8 cellular contexts compared by ENCODE assay signal in genomic region chr4:95548738-95549245, GRCh38. TPM values are rescaled to one million over a fixed set of nuclear protein-coding genes. Genes with fewer than 3 reads are reported as not detected.
DNase-seq lines count a peak whose midpoint lies in the region; ATAC-seq, FAIRE-seq and TF ChIP-seq lines count a peak whose summit lies in the region.

Gene UNC5C (minus strand): TSS chr4:95548973.

- in situ Hi-C loops in KBM-7 (cut with MboI; ENCODE audit: low pct_unique_long_range_greater_than_20kb, low sequenced_read_pairs) = no loop called here

- no peak within 1 kb of the TSS for H3K27ac Mint-ChIP-seq in CD4-positive, alpha-beta T cell

- H3K9ac ChIP-seq in HUES6 (ENCODE audit: low read length) = peak within 1 kb of the TSS; percentile 82

- no peak within 1 kb of the TSS for H3K27ac ChIP-seq in CD4-positive, alpha-beta T cell (ENCODE audit: low read depth, low read length)
- H3K27ac ChIP-seq in HUES6 (ENCODE audit: low read depth, low read length) = no peak within 1 kb of the TSS; the same call in 1 of the 2 replicates
- peak within 1 kb of the TSS; percentile 93 to 96 for H3K27ac ChIP-seq in ascending aorta

- peaks cover 8% of the 10 kb centered on the region for H3K4me1 Mint-ChIP-seq in CD4-positive, alpha-beta T cell (ENCODE audit: low read depth)

- no peaks in the 10 kb centered on the region for H3K36me3 Mint-ChIP-seq in CD4-positive, alpha-beta T cell (ENCODE audit: low read depth)

- POLR2A ChIA-PET in CD4-positive, alpha-beta T cell (lab: Charles Lee) = no interaction called here

- peak within 1 kb of the TSS; percentile 58 for H3K4me3 Mint-ChIP-seq in CD4-positive, alpha-beta T cell

- H3K4me3 ChIP-seq in HUES6 (ENCODE audit: low read depth, low read length) (peak within 1 kb of the TSS; percentile 68), ascending aorta (peak within 1 kb of the TSS; percentile 74 to 98)

- intact Hi-C loops in CD4-positive, alpha-beta T cell (cut with DNase I, micrococcal nuclease) = no loop called here
- intact Hi-C loops in ascending aorta (cut with DNase I) = loop anchor here (2.0 to 10.0 kb wide), 6 partner anchors 16 to 1094 kb away; partner anchors contain the start of genes BMPR1B and PDLIM5
- intact Hi-C loops in posterior cingulate gyrus (cut with DNase I) = loop anchor here (2.0 to 10.0 kb wide), 3 partner anchors 36 to 382 kb away; no protein-coding TSS in a partner anchor

- no peak for TF ChIP-seq CTCF in CD4-positive, alpha-beta T cell (IDR thresholded peaks at IDR 0.05)
- peak in 2 of 3 experiments; percentile 25 to 28 for TF ChIP-seq CTCF in ascending aorta (IDR thresholded peaks at IDR 0.05)

- ATAC-seq in CD4-positive, alpha-beta T cell (ENCODE audit: poor library complexity) = no peak
- no peak for ATAC-seq in HG03378 (IDR thresholded peaks at IDR 0.05; ENCODE audit: unreplicated experiment)

- H3K27me3 Mint-ChIP-seq in CD4-positive, alpha-beta T cell = peaks cover 62% of the 10 kb centered on the region

- no peaks in the 10 kb centered on the region for H3K9me3 Mint-ChIP-seq in CD4-positive, alpha-beta T cell

- no peak for FAIRE-seq in RCC 7860 (lab: Jason Lieb, UNC)

- no peak for DNase-seq in CD4-positive, alpha-beta T cell
- peak in 1 of 2 donors; percentile 91 for DNase-seq in ascending aorta (ENCODE audit: low spot score in 2 of 2)
- DNase-seq in hypothalamus (lab: John Stamatoyannopoulos, UW) = peak in 39 of 51 donors; percentile 38 to 92 (median 79)
- DNase-seq in posterior cingulate gyrus = peak in 6 of 10 donors; percentile 79 to 98 (median 90)
- DNase-seq in KBM-7 = no peak
- no peak for DNase-seq in RCC 7860 (ENCODE audit: low spot score)

- H3K9me3 ChIP-seq in CD4-positive, alpha-beta T cell (ENCODE audit: control insufficient read depth, low read length) = no peaks in the 10 kb centered on the region
- H3K9me3 ChIP-seq in HUES6 (ENCODE audit: control insufficient read depth, insufficient read depth, low read depth, low read length) = no peaks in the 10 kb centered on the region
- H3K9me3 ChIP-seq in ascending aorta = no peaks in the 10 kb centered on the region

- peaks cover 46% of the 10 kb centered on the region for H3K27me3 ChIP-seq in CD4-positive, alpha-beta T cell (ENCODE audit: control insufficient read depth, insufficient read depth, low read length)
- H3K27me3 ChIP-seq in HUES6 (ENCODE audit: control insufficient read depth, insufficient read depth, low read length) = peaks cover 76% of the 10 kb centered on the region
- H3K27me3 ChIP-seq in ascending aorta = no peaks in the 10 kb centered on the region

- H3K36me3 ChIP-seq in HUES6 (ENCODE audit: control insufficient read depth, insufficient read depth, low read length) (no peaks in the 10 kb centered on the region), ascending aorta (no peaks in the 10 kb centered on the region)

- H3K4me1 ChIP-seq in HUES6 (ENCODE audit: control insufficient read depth, insufficient read depth, low read length) (peaks cover 4% of the 10 kb centered on the region; the same call in 1 of the 2 replicates), ascending aorta (no peaks in the 10 kb centered on the region)

- CTCF ChIA-PET in CD4-positive, alpha-beta T cell (lab: Charles Lee) = no interaction called here

RNA-seq across cellular contexts. Expression of gene UNC5C, which starts in this region (rescaled TPM):
- total RNA-seq in CD4-positive, alpha-beta T cell = not detected
- 13.3 TPM for total RNA-seq in ascending aorta

Comparison
In these comparisons a context has a peak if more than half of its experiments do, and no peak if none do; other contexts are left out.
1. RNA of gene UNC5C (total RNA-seq): 13.3 TPM in ascending aorta (single experiment); not detected in CD4-positive, alpha-beta T cell; every median in the first group is over 10 times any median in the second.
2. DNase-seq: peak in hypothalamus (39 of 51) and posterior cingulate gyrus (6 of 10); none in CD4-positive, alpha-beta T cell (0 of 10), KBM-7 (single experiment) and RCC 7860 (single experiment).
3. H3K27ac ChIP-seq: peak in ascending aorta (2 of 2); none in CD4-positive, alpha-beta T cell (single experiment) and HUES6 (single experiment).
4. intact Hi-C loops: an anchor here in ascending aorta (2.0 to 10.0 kb wide) and posterior cingulate gyrus (2.0 to 10.0 kb wide); none called in CD4-positive, alpha-beta T cell.